ENCODE assay signal across 17 cellular contexts in genomic region chr5:161169776-161170175, GRCh38.
A peak's percentile ranks its signal among the peaks of the same experiment; 100 is the strongest.
DNase-seq lines count a peak whose midpoint lies in the region; ATAC-seq and FAIRE-seq lines count a peak whose summit lies in the region.
"Had no signal": no experiment of that assay in that cellular context is flagged by ENCODE, and none has a peak within 500 bp of the region (broad histone marks: within the 10 kb centered on the region; RNA-seq: fewer than 3 reads in every experiment).

No MANE protein-coding gene starts in this region.

- peak; percentile 65 for ATAC-seq in HG03095 (IDR thresholded peaks at IDR 0.05; ENCODE audit: unreplicated experiment)
- peak; percentile 42 for ATAC-seq in HG03432 (IDR thresholded peaks at IDR 0.05; ENCODE audit: unreplicated experiment)
- no peak for ATAC-seq in GM19452 (IDR thresholded peaks at IDR 0.05; ENCODE audit: unreplicated experiment)
- ATAC-seq: A549; CD8-positive, alpha-beta T cell had no signal

- DNase-seq in GM18507 (ENCODE audit: extremely low spot score, insufficient read length, low read depth): no peak
- DNase-seq in NCI-H510A (lab: John Stamatoyannopoulos, UW): no peak
- DNase-seq: AML-193; Caco-2; Calu3; CD4-positive, alpha-beta T cell; CD8-positive, alpha-beta T cell; DMS79 treated with DMSO at 0.1 percent for 48 hours; GF-D8 had no signal

- peak; percentile 21 for FAIRE-seq in GM18507 (lab: Jason Lieb, UNC)
- FAIRE-seq: A549, D721Med, G401.6, GM12891, GM19239 had no signal
